ENCODE assay signal across 9 cellular contexts in genomic region chr2:186426153-186427016, GRCh38. TPM values are rescaled to one million over a fixed set of nuclear protein-coding genes. Genes with fewer than 3 reads are reported as not detected.
DNase-seq lines count a peak whose midpoint lies in the region; ATAC-seq, FAIRE-seq and TF ChIP-seq lines count a peak whose summit lies in the region.
"Had no signal": no experiment of that assay in that cellular context is flagged by ENCODE, and none has a peak within 500 bp of the region (broad histone marks: within the 10 kb centered on the region; RNA-seq: fewer than 3 reads in every experiment).

No MANE protein-coding gene starts in this region.

- no peak overlapping the region for H3K4me2 ChIP-seq in astrocyte (ENCODE audit: low read length)
- H3K4me2 ChIP-seq: neural progenitor cell had no signal

- TF ChIP-seq CTCF in astrocyte (IDR thresholded peaks at IDR 0.05; ENCODE audit: insufficient read depth, low read depth, low read length) (no peak), transverse colon (IDR thresholded peaks at IDR 0.05) (no peak), omental fat pad (IDR thresholded peaks at IDR 0.05) (no peak)

- no peaks in the 10 kb centered on the region for H3K9me3 Mint-ChIP-seq in astrocyte (ENCODE audit: unreplicated experiment)
- H3K9me3 Mint-ChIP-seq: neural progenitor cell had no signal

- no peaks in the 10 kb centered on the region for H3K36me3 Mint-ChIP-seq in astrocyte (ENCODE audit: low read depth, unreplicated experiment)
- H3K36me3 Mint-ChIP-seq: neural progenitor cell had no signal

- peak; percentile 97 for ATAC-seq in GM18868 (IDR thresholded peaks at IDR 0.05; ENCODE audit: unreplicated experiment)
- ATAC-seq in GM21576 (IDR thresholded peaks at IDR 0.05; ENCODE audit: unreplicated experiment), result peak; percentile 92
- ATAC-seq in HG03378 (IDR thresholded peaks at IDR 0.05; ENCODE audit: unreplicated experiment), result peak; percentile 97
- ATAC-seq in omental fat pad (ENCODE audit: low FRiP score), result no peak

- no peaks in the 10 kb centered on the region for H3K4me1 ChIP-seq in astrocyte (ENCODE audit: insufficient read depth, low read length)
- peaks cover 0 to 42% (median 7%) of the 10 kb centered on the region in 4 donors for H3K4me1 ChIP-seq in transverse colon
- H3K4me1 ChIP-seq: neural progenitor cell had no signal

- DNase-seq in astrocyte (ENCODE audit: low read depth), result peak; percentile 14
- no peak for DNase-seq in DMS 273 treated with DMSO at 0.1 percent for 48 hours (lab: John Stamatoyannopoulos, UW)
- no peak for DNase-seq in transverse colon
- DNase-seq in SIG-M5 (lab: John Stamatoyannopoulos, UW), result no peak
- DNase-seq in omental fat pad (ENCODE audit: low spot score), result no peak

- no peak overlapping the region for H3K27ac Mint-ChIP-seq in astrocyte (ENCODE audit: unreplicated experiment)
- H3K27ac Mint-ChIP-seq: neural progenitor cell had no signal

- no peak for TF ChIP-seq POLR2A in transverse colon (IDR thresholded peaks at IDR 0.05)

- H3K27ac ChIP-seq in astrocyte (ENCODE audit: low read depth, low read length) (no peak overlapping the region), transverse colon (no peak overlapping the region)
- H3K27ac ChIP-seq: neural progenitor cell had no signal

- FAIRE-seq in astrocyte (lab: Jason Lieb, UNC), result no peak

- H3K9me3 ChIP-seq in astrocyte (ENCODE audit: insufficient read depth, low read depth, low read length) (no peaks in the 10 kb centered on the region), transverse colon (no peaks in the 10 kb centered on the region)

- WGBS in transverse colon (ENCODE audit: low coverage in 1 of 2), 2 donors, result 69 to 72% methylated on average over 3 of the region's 3 CpGs

- no peak overlapping the region for H3K9ac ChIP-seq in astrocyte (ENCODE audit: low read length)
- H3K9ac ChIP-seq: neural progenitor cell had no signal

- H3K79me2 ChIP-seq in astrocyte (ENCODE audit: insufficient read depth, low read length), result no peaks in the 10 kb centered on the region

- no peaks in the 10 kb centered on the region for H3K27me3 Mint-ChIP-seq in astrocyte (ENCODE audit: low read depth, unreplicated experiment)

- H4K20me1 ChIP-seq in astrocyte (ENCODE audit: insufficient read depth, low read length), result no peaks in the 10 kb centered on the region

- no peak overlapping the region for H2AFZ ChIP-seq in astrocyte (ENCODE audit: low read depth, low read length)
- H2AFZ ChIP-seq: neural progenitor cell had no signal

- no peaks in the 10 kb centered on the region for H3K27me3 ChIP-seq in astrocyte (ENCODE audit: insufficient read depth, low read length)
- H3K27me3 ChIP-seq in transverse colon, result no peaks in the 10 kb centered on the region
- H3K27me3 ChIP-seq: neural progenitor cell had no signal

- no peaks in the 10 kb centered on the region for H3K36me3 ChIP-seq in astrocyte (ENCODE audit: insufficient read depth, low read length)
- H3K36me3 ChIP-seq in transverse colon, result no peaks in the 10 kb centered on the region
- H3K36me3 ChIP-seq: neural progenitor cell had no signal

- H3K4me1 Mint-ChIP-seq in astrocyte (ENCODE audit: low read depth, unreplicated experiment), result peaks cover 2% of the 10 kb centered on the region
- H3K4me1 Mint-ChIP-seq: neural progenitor cell had no signal

- no peak overlapping the region for H3K4me3 ChIP-seq in astrocyte (ENCODE audit: insufficient read depth, low read depth, low read length)
- no peak overlapping the region for H3K4me3 ChIP-seq in transverse colon
- H3K4me3 ChIP-seq: neural progenitor cell had no signal

- TF ChIP-seq EP300 in transverse colon (IDR thresholded peaks at IDR 0.05; ENCODE audit: low read depth), result no peak

- no peak overlapping the region for H3K4me3 Mint-ChIP-seq in astrocyte (ENCODE audit: unreplicated experiment)
- H3K4me3 Mint-ChIP-seq: neural progenitor cell had no signal

- intact Hi-C loops in transverse colon (cut with DNase I; ENCODE audit: low total_unique reads), result no loop called here

- in situ Hi-C loops in transverse colon (cut with MboI; ENCODE audit: low pct_ligation_motif_present in 1 of 4, low pct_unique_long_range_greater_than_20kb in 1 of 4, low sequenced_read_pairs in 3 of 4), result no loop called here

RNA-seq across cellular contexts. Expression of gene ZC3H15, which starts 59.7 kb away (rescaled TPM):
- 64.0 and 76.4 TPM in 2 replicates for total RNA-seq in astrocyte
- total RNA-seq in transverse colon, result 10 to 100 TPM; 43.2 to 98.4 (median 51.0) TPM
- total RNA-seq in omental fat pad, result 100 to 1,000 TPM in 1 of 4 donors, 10 to 100 TPM in 3; 47.3 to 115 (median 58.5) TPM
